ENCODE assay signal across 30 cellular contexts in genomic region chrX:26747877-26748276, GRCh38.
"Had no signal": no experiment of that assay in that cellular context is flagged by ENCODE, and none has a peak within 500 bp of the region (broad histone marks: within the 10 kb centered on the region; RNA-seq: fewer than 3 reads in every experiment).

No MANE protein-coding gene starts in this region.

- DNase-seq: activated CD4-positive, alpha-beta memory T cell treated with anti-CD3 and anti-CD28 coated beads, Interleukin-2, amount 10 ng/mL, durations not matched to agents 7 days and 5 days; activated CD4-positive, alpha-beta T cell treated with anti-CD3 and anti-CD28 coated beads for 1 hour; activated CD4-positive, alpha-beta T cell treated with anti-CD3 and anti-CD28 coated beads for 36 hours; activated CD4-positive, alpha-beta T cell treated with anti-CD3 and anti-CD28 coated beads for 48 hours; activated CD4-positive, alpha-beta T cell treated with anti-CD3 and anti-CD28 coated beads, Interleukin-2, amount 10 ng/mL, durations not matched to agents 7 days and 5 days; activated CD4-positive, alpha-beta T cell treated with anti-CD3 and anti-CD28 coated beads, Interleukin-2, amount 50 U/mL, for 48 hours; activated CD4-positive, CD25-positive, alpha-beta regulatory T cell; activated CD8-positive, alpha-beta memory T cell treated with anti-CD3 and anti-CD28 coated beads for 24 hours; activated CD8-positive, alpha-beta memory T cell treated with anti-CD3 and anti-CD28 coated beads, Interleukin-2, amount 10 ng/mL, durations not matched to agents 7 days and 5 days; activated CD8-positive, alpha-beta memory T cell treated with anti-CD3 and anti-CD28 coated beads, Interleukin-2, amount 50 U/mL, for 48 hours; activated CD8-positive, alpha-beta T cell treated with anti-CD3 and anti-CD28 coated beads, Interleukin-2, amount 10 ng/mL, durations not matched to agents 7 days and 5 days; activated effector memory CD4-positive, alpha-beta T cell treated with Interleukin-2 at 50 U/mL for 16 hours; activated gamma-delta T cell; activated naive CD4-positive, alpha-beta T cell treated with anti-CD3 and anti-CD28 coated beads for 36 hours; activated naive CD4-positive, alpha-beta T cell treated with anti-CD3 and anti-CD28 coated beads, Interleukin-2, amount 50 U/mL, for 16 hours; activated naive CD8-positive, alpha-beta T cell treated with anti-CD3 and anti-CD28 coated beads for 36 hours; activated T-cell treated with anti-CD3 and anti-CD28 coated beads, Interleukin-2, amount 50 U/mL, for 24 hours; activated T-cell treated with anti-CD3 and anti-CD28 coated beads, Interleukin-2, amount 50 U/mL, for 48 hours; adrenal gland; amniotic stem cell; body of pancreas; brain microvascular endothelial cell; central memory CD4-positive, alpha-beta T cell; T-helper 1 cell; T-helper 2 cell; T-helper 9 cell; WERI-Rb-1 had no signal

- ATAC-seq: activated CD4-positive, alpha-beta T cell treated with anti-CD3 and anti-CD28 coated beads for 36 hours; activated CD4-positive, CD25-positive, alpha-beta regulatory T cell treated with anti-CD3 and anti-CD28 coated beads, Interleukin-2, amount 50 U/mL, for 24 hours; activated CD8-positive, alpha-beta memory T cell treated with anti-CD3 and anti-CD28 coated beads, Interleukin-2, amount 10 ng/mL, durations not matched to agents 7 days and 5 days; activated CD8-positive, alpha-beta T cell treated with anti-CD3 and anti-CD28 coated beads, Interleukin-2, amount 10 ng/mL, durations not matched to agents 7 days and 5 days; activated naive CD4-positive, alpha-beta T cell treated with anti-CD3 and anti-CD28 coated beads, Interleukin-2, amount 50 U/mL, for 72 hours; body of pancreas; WTC11 had no signal
